Comparison of ENCODE assay signal across 27 cellular contexts in the genomic region with DNA sequence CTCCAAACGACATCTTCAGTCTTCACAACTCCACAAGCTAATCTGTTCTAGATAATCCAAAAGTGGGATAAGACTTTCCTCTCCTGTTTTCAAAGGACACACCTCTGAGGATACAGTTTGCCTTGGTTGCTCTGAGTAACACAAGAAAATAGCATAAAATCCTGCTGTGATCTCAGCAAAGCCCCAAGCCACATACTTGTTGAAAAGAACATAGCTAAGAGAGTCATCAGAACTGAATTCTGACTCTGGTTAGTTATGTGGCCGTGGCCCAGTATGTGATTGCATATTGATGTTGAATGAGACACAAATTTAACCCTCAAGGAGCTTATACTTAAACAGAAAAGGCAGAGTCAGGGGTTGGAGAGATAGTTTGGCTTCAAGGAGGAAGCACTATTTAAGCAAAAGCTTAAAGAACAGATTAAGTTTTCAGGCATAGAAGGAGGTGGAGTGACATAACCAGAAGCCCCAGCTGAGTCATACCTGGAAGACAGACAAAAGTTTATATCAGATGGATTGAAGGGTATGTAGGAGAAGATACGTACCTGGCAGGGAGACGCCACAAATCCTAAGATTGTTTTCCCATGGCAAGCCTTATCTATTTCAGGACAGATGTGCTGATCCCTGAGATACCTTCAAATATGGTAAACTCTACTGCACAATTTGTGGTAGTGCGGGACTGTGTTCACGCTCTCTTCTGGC. TPM values are rescaled to one million over a fixed set of nuclear protein-coding genes. Genes with fewer than 3 reads are reported as not detected.
DNase-seq lines count a peak whose midpoint lies in the region; ATAC-seq and TF ChIP-seq lines count a peak whose summit lies in the region.
"Had no signal": no experiment of that assay in that cellular context is flagged by ENCODE, and none has a peak within 500 bp of the region (broad histone marks: within the 10 kb centered on the region; RNA-seq: fewer than 3 reads in every experiment).

No MANE protein-coding gene starts in this region.

- H2AFZ ChIP-seq in trophoblast cell (ENCODE audit: insufficient read depth, low read length, poor library complexity) = no peak overlapping the region
- H2AFZ ChIP-seq: GM23248 had no signal

- DNase-seq in M059J (ENCODE audit: low read depth) = peak; percentile 20
- DNase-seq in astrocyte of the hippocampus (ENCODE audit: low read depth, low spot score) = peak; percentile 16
- DNase-seq in foreskin keratinocyte = peak; percentile 36 to 76
- peak; percentile 68 to 81 for DNase-seq in trophoblast cell
- no peak for DNase-seq in osteocyte (ENCODE audit: extremely low spot score, unreplicated experiment)
- no peak for DNase-seq in stomach
- DNase-seq: CD4-positive, CD25-positive, alpha-beta regulatory T cell; DMS153; DND-41; GM23248; H9; NCI-H1092 treated with DMSO at 0.1 percent for 48 hours; NCI-H1436 treated with DMSO at 0.1 percent for 48 hours; NCI-H187 treated with DMSO at 0.1 percent for 48 hours; NCI-H2107; NCI-H446; NCI-H524 treated with DMSO at 0.1 percent for 48 hours; NCI-H774; Right ventricle myocardium superior; RPMI8226 had no signal

- no peak overlapping the region for H3K4me2 ChIP-seq in trophoblast cell (ENCODE audit: low read length)
- H3K4me2 ChIP-seq: BLaER1 had no signal

- H3K27ac ChIP-seq in foreskin keratinocyte = no peak overlapping the region
- H3K27ac ChIP-seq in trophoblast cell (ENCODE audit: low read depth, low read length) = no peak overlapping the region
- no peak overlapping the region for H3K27ac ChIP-seq in stomach
- H3K27ac ChIP-seq: BLaER1, GM23248, HL-60, SJSA1 had no signal

- H3K9me3 Mint-ChIP-seq in osteocyte (ENCODE audit: unreplicated experiment) = no peaks in the 10 kb centered on the region
- H3K9me3 Mint-ChIP-seq: H9 had no signal

- WGBS in trophoblast cell (ENCODE audit: extremely low coverage, insufficient coverage, insufficient read length) = no CpG with 5 or more reads among the region's 6 CpGs
- 75 to 87% (median 82%) methylated on average over 6 of the region's 6 CpGs for WGBS in stomach, 5 donors

- no peak overlapping the region for H3K23ac ChIP-seq in trophoblast cell (ENCODE audit: low read length)

- H4K12ac ChIP-seq in trophoblast cell (ENCODE audit: low read depth, low read length) = no peak overlapping the region

- H3K4me3 Mint-ChIP-seq in osteocyte (ENCODE audit: unreplicated experiment) = no peak overlapping the region
- H3K4me3 Mint-ChIP-seq: H9 had no signal

- H3K9me3 ChIP-seq in trophoblast cell (ENCODE audit: insufficient read depth, low read depth, low read length) (no peaks in the 10 kb centered on the region), stomach (no peaks in the 10 kb centered on the region)
- H3K9me3 ChIP-seq: BLaER1, SJSA1 had no signal

- H3K4me1 ChIP-seq in foreskin keratinocyte (no peaks in the 10 kb centered on the region), trophoblast cell (ENCODE audit: control insufficient read depth in 1 of 2, insufficient read depth in 2 of 2, low read length in 2 of 2) (no peaks in the 10 kb centered on the region), stomach (no peaks in the 10 kb centered on the region)
- H3K4me1 ChIP-seq: BLaER1, SJSA1 had no signal

- H3K4me3 ChIP-seq in trophoblast cell (ENCODE audit: low read depth, low read length) = no peak overlapping the region
- H3K4me3 ChIP-seq in stomach = no peak overlapping the region
- H3K4me3 ChIP-seq: BLaER1, GM23248, SJSA1 had no signal

- ATAC-seq in foreskin keratinocyte (peak; percentile 83), GM21360 (IDR thresholded peaks at IDR 0.05; ENCODE audit: unreplicated experiment) (no peak), HG02973 (IDR thresholded peaks at IDR 0.05; ENCODE audit: unreplicated experiment) (no peak)

- no peaks in the 10 kb centered on the region for H3K36me3 ChIP-seq in trophoblast cell (ENCODE audit: control insufficient read depth in 1 of 2, insufficient read depth in 2 of 2, low read length in 2 of 2)
- H3K36me3 ChIP-seq in stomach = no peaks in the 10 kb centered on the region
- H3K36me3 ChIP-seq: BLaER1, SJSA1 had no signal

- H3K9ac ChIP-seq in trophoblast cell (ENCODE audit: low read length) = no peak overlapping the region
- H3K9ac ChIP-seq: BLaER1, GM23248 had no signal

- TF ChIP-seq EP300 in stomach (IDR thresholded peaks at IDR 0.05) = no peak

- no peak overlapping the region for H3K27ac Mint-ChIP-seq in osteocyte (ENCODE audit: unreplicated experiment)
- H3K27ac Mint-ChIP-seq: CD4-positive, CD25-positive, alpha-beta regulatory T cell; H9 had no signal

- TF ChIP-seq CTCF in foreskin keratinocyte (conservative IDR thresholded peaks at IDR 0.05) (no peak), osteocyte (IDR thresholded peaks at IDR 0.05) (no peak), stomach (IDR thresholded peaks at IDR 0.05) (no peak)

- no peaks in the 10 kb centered on the region for H3K79me1 ChIP-seq in trophoblast cell (ENCODE audit: low read length)

- no peak for TF ChIP-seq POLR2A in stomach (IDR thresholded peaks at IDR 0.05)

- H3K18ac ChIP-seq in trophoblast cell (ENCODE audit: low read length) = no peak overlapping the region

- no peak overlapping the region for H2BK12ac ChIP-seq in trophoblast cell (ENCODE audit: low read length)

- H3K27me3 Mint-ChIP-seq in osteocyte (ENCODE audit: unreplicated experiment) = peaks cover 33% of the 10 kb centered on the region
- H3K27me3 Mint-ChIP-seq: CD4-positive, CD25-positive, alpha-beta regulatory T cell had no signal

- H2BK120ac ChIP-seq in trophoblast cell (ENCODE audit: insufficient read depth, low read length, poor library complexity) = no peak overlapping the region

- no peaks in the 10 kb centered on the region for H3K36me3 Mint-ChIP-seq in osteocyte (ENCODE audit: unreplicated experiment)
- H3K36me3 Mint-ChIP-seq: CD4-positive, CD25-positive, alpha-beta regulatory T cell had no signal

- no peak overlapping the region for H2BK5ac ChIP-seq in trophoblast cell (ENCODE audit: low read depth, low read length, poor library complexity)

- H3K4ac ChIP-seq in trophoblast cell (ENCODE audit: low read depth, low read length) = no peak overlapping the region

- H2AK5ac ChIP-seq in trophoblast cell (ENCODE audit: low read length) = no peak overlapping the region

- H4K91ac ChIP-seq in trophoblast cell (ENCODE audit: low read depth, low read length) = no peak overlapping the region

- H3K4me1 Mint-ChIP-seq in osteocyte (ENCODE audit: unreplicated experiment) = no peaks in the 10 kb centered on the region
- H3K4me1 Mint-ChIP-seq: CD4-positive, CD25-positive, alpha-beta regulatory T cell; H9 had no signal

- no peak overlapping the region for H4K8ac ChIP-seq in trophoblast cell (ENCODE audit: low read depth, low read length)

- intact Hi-C loops in stomach (cut with DNase I; ENCODE audit: low total_unique reads) = no loop called here

- H3K27me3 ChIP-seq in foreskin keratinocyte (no peaks in the 10 kb centered on the region), trophoblast cell (ENCODE audit: insufficient read depth, low read length) (no peaks in the 10 kb centered on the region), stomach (no peaks in the 10 kb centered on the region)
- H3K27me3 ChIP-seq: BLaER1, SJSA1 had no signal

- no peaks in the 10 kb centered on the region for H3K79me2 ChIP-seq in trophoblast cell (ENCODE audit: control insufficient read depth, insufficient read depth, low read length, poor library complexity)

- no peak overlapping the region for H3K14ac ChIP-seq in trophoblast cell (ENCODE audit: low read length)

RNA-seq across cellular contexts. Expression of a gene that starts 41.2 kb away (rescaled TPM):
- not detected in 2 replicates for total RNA-seq in M059J (2014; rRNA removed; shearing (Covaris generic))
- total RNA-seq in foreskin keratinocyte = not detected in 2 replicates
- 0.01 TPM in 1 of 2 replicates, not detected in the other for polyA plus RNA-seq in foreskin keratinocyte
- not detected in 2 replicates for polyA plus RNA-seq in trophoblast cell (2013)
- total RNA-seq in osteocyte = not detected in 2 replicates
- total RNA-seq in stomach = not detected
- polyA plus RNA-seq in stomach = under 1 TPM in 1 of 3 donors, not detected in 2; 0.19 TPM
- total RNA-seq: CD4-positive, CD25-positive, alpha-beta regulatory T cell; G401; GM23248; H9; Right ventricle myocardium superior; SJSA1 had no signal
- polyA plus RNA-seq: AG04450; CD4-positive, CD25-positive, alpha-beta regulatory T cell; GM23248 had no signal

Comparison
In these comparisons a context has a peak if more than half of its experiments do, and no peak if none do; other contexts are left out.
1. DNase-seq: peak in M059J (single experiment), astrocyte of the hippocampus (single experiment), foreskin keratinocyte (2 of 2) and trophoblast cell (2 of 2); none in osteocyte (single experiment) and stomach (single experiment).